In the genomic region with DNA sequence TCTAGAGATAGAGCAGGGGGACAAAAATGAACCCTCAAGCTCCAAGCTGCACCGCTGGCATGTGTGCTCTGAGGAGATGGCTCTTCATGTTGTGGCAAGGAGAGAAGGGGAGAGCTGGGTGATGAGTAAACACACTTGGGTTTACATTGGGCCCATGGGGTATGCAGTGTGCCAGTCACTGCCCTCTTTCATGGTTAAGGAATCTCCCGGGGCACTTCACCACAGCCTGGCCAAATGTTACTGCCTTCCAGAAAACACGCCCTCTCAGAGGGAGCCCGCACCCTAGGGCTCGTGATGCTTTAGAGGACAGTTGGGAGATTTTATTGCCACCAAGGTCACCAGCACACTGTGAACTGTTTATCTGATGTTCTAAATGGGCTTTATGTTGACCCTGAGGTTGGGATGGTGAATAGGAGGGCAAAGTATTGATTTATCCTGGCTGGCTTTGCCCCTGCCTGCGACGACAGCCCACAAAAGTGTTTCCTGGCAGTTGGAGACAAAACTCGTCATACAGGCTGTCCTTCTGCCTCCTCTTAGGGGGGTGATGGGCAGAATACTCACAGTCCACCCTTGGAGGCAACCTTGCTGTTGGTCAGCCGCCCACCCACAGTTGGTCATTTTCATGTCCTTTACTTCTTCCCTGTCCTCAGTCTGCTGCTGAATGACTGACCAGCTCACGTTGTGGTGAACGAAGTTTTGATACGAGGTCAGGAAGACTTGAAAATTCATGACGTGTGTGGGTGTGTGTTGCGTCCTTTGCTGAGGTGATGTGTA, we compare ENCODE assay signal across 17 cellular contexts.
"Had no signal": no experiment of that assay in that cellular context is flagged by ENCODE, and none has a peak within 500 bp of the region (broad histone marks: within the 10 kb centered on the region; RNA-seq: fewer than 3 reads in every experiment).

No MANE protein-coding gene starts in this region.

- H3K27ac ChIP-seq: dorsolateral prefrontal cortex, sigmoid colon, thyroid gland, vagina had no signal

- H3K4me3 ChIP-seq: body of pancreas, dorsolateral prefrontal cortex, sigmoid colon, thyroid gland, vagina had no signal

- ATAC-seq: body of pancreas; left cardiac atrium; stimulated activated naive B cell treated with anti-CD40 and anti-IgM and Interleukin-4, amounts not matched to agents 10 μg/mL and 1 μg/mL and 100 μg/mL, for 72 hours had no signal

- H3K36me3 ChIP-seq: vagina had no signal

- H3K27me3 ChIP-seq: body of pancreas, dorsolateral prefrontal cortex, sigmoid colon, thyroid gland, vagina had no signal

- H3K9me3 ChIP-seq: body of pancreas, sigmoid colon, thyroid gland, vagina had no signal

- DNase-seq: activated B cell treated with CpG ODN at 0.5 μM for 24 hours; activated CD4-positive, alpha-beta memory T cell treated with anti-CD3 and anti-CD28 coated beads, Interleukin-2, amount 10 ng/mL, durations not matched to agents 7 days and 5 days; activated CD4-positive, alpha-beta T cell treated with anti-CD3 and anti-CD28 coated beads for 48 hours; activated naive CD4-positive, alpha-beta T cell treated with Interleukin-2 at 50 U/mL for 16 hours; activated naive CD8-positive, alpha-beta T cell treated with anti-CD3 and anti-CD28 coated beads, Interleukin-2, amount 10 ng/mL, durations not matched to agents 7 days and 5 days; activated T-cell treated with anti-CD3 and anti-CD28 coated beads, Interleukin-2, amount 50 U/mL, for 24 hours; amygdala; caudate nucleus; dorsolateral prefrontal cortex; foreskin fibroblast; left cardiac atrium; sigmoid colon; stimulated activated CD4-positive, alpha-beta T cell treated with anti-CD3 and anti-CD28 coated beads, Interleukin-4, amount 100 ng/mL, for 4 hours; stimulated activated naive B cell treated with anti-CD40 and anti-IgM and Interleukin-4, amounts not matched to agents 10 μg/mL and 1 μg/mL and 100 μg/mL, for 72 hours; thyroid gland had no signal

- H3K4me1 ChIP-seq: sigmoid colon, vagina had no signal
